Comparison of ENCODE assay signal across 9 cellular contexts in the genomic region with DNA sequence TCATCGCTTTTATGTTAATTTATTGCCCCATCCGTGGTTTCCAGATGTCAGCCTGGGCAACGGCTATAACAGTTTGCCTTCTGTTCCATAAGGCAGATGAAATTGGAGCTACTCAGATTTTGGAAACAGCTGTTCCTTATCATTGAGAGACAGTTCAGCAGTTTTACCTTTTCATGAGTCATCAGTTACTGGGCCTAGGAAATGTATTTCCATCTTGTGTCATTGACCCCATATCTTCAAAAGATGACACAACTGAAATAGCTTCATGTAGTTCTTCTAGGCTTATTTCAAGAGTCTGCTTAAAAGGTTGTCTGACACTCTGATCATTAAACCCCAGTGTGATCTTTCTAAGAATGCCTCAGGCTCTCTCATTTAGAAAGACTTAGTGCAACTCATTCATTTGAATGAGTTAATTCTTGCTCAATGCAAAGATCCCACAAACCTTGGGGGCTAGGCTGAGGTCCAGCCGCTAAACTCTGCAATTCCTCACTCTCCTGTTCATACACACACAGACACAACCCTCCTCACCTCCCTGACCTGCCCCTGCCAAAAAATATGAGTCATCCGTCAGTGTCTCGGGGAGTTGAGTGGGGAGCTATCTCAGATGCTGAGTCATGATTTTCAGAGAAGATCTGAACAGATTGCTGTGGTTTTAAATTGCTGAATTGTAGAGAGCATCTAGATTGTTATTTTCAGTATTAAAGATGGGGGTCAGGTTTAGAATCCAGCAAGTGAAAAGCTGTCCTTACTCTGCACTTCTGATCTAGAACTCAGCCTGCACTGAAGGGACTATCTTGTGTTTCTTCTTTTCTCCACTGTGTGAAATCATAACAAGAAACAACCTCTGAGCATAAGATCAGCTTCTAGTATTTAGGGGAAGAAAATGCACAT.
DNase-seq lines count a peak whose midpoint lies in the region; ATAC-seq and TF ChIP-seq lines count a peak whose summit lies in the region.
"Had no signal": no experiment of that assay in that cellular context is flagged by ENCODE, and none has a peak within 500 bp of the region (broad histone marks: within the 10 kb centered on the region; RNA-seq: fewer than 3 reads in every experiment).

No MANE protein-coding gene starts in this region.

- peak overlapping the region; percentile 78 for H3K27ac Mint-ChIP-seq in activated CD8-positive, alpha-beta memory T cell treated with anti-CD3 and anti-CD28 coated beads, Interleukin-2, amount 10 ng/mL, durations not matched to agents 7 days and 5 days

- H3K4me3 ChIP-seq in skeletal muscle tissue (ENCODE audit: low read length in 3 of 3) = peak overlapping the region in 1 of 3 donors; percentile 18
- H3K4me3 ChIP-seq: thoracic aorta had no signal

- peak overlapping the region; percentile 0 for H3K4me3 Mint-ChIP-seq in activated CD8-positive, alpha-beta memory T cell treated with anti-CD3 and anti-CD28 coated beads, Interleukin-2, amount 10 ng/mL, durations not matched to agents 7 days and 5 days

- peaks cover 6% of the 10 kb centered on the region for H3K36me3 Mint-ChIP-seq in activated CD8-positive, alpha-beta memory T cell treated with anti-CD3 and anti-CD28 coated beads, Interleukin-2, amount 10 ng/mL, durations not matched to agents 7 days and 5 days

- H3K4me1 Mint-ChIP-seq in activated CD8-positive, alpha-beta memory T cell treated with anti-CD3 and anti-CD28 coated beads, Interleukin-2, amount 10 ng/mL, durations not matched to agents 7 days and 5 days = peaks cover 40% of the 10 kb centered on the region

- H3K4me1 ChIP-seq in foreskin keratinocyte (peaks cover 10% of the 10 kb centered on the region), skeletal muscle tissue (ENCODE audit: control insufficient read depth in 3 of 3, insufficient read depth in 3 of 3, low read length in 3 of 3) (peaks cover 15 to 22% (median 16%) of the 10 kb centered on the region in 3 donors)

- TF ChIP-seq CTCF in foreskin keratinocyte (conservative IDR thresholded peaks at IDR 0.05) = no peak

- H3K36me3 ChIP-seq in skeletal muscle tissue (ENCODE audit: control insufficient read depth in 3 of 3, insufficient read depth in 3 of 3, low read length in 3 of 3) = peaks cover 8 to 15% (median 11%) of the 10 kb centered on the region in 3 donors

- H3K9ac ChIP-seq in skeletal muscle tissue (ENCODE audit: low read depth in 1 of 3, low read length in 3 of 3) = no peak overlapping the region

- no peaks in the 10 kb centered on the region for H3K27me3 Mint-ChIP-seq in activated CD8-positive, alpha-beta memory T cell treated with anti-CD3 and anti-CD28 coated beads, Interleukin-2, amount 10 ng/mL, durations not matched to agents 7 days and 5 days

- H3K9me3 Mint-ChIP-seq in activated CD8-positive, alpha-beta memory T cell treated with anti-CD3 and anti-CD28 coated beads, Interleukin-2, amount 10 ng/mL, durations not matched to agents 7 days and 5 days (ENCODE audit: low read depth) = no peaks in the 10 kb centered on the region

- no peaks in the 10 kb centered on the region for H3K9me3 ChIP-seq in skeletal muscle tissue (ENCODE audit: control insufficient read depth in 3 of 3, low read length in 3 of 3)
- H3K9me3 ChIP-seq: thoracic aorta had no signal

- H3K27me3 ChIP-seq in foreskin keratinocyte (no peaks in the 10 kb centered on the region), skeletal muscle tissue (ENCODE audit: control insufficient read depth in 3 of 3, insufficient read depth in 3 of 3, low read length in 3 of 3) (no peaks in the 10 kb centered on the region)

- DNase-seq in EH (ENCODE audit: low read depth) (peak; percentile 99), GOT3 (lab: John Stamatoyannopoulos, UW) (peak; percentile 29), NCI-H1694 (lab: John Stamatoyannopoulos, UW) (peak; percentile 39), foreskin keratinocyte (peak; percentile 94 to 96), germinal center (ENCODE audit: low spot score) (no peak)
- DNase-seq in activated CD8-positive, alpha-beta memory T cell treated with anti-CD3 and anti-CD28 coated beads, Interleukin-2, amount 10 ng/mL, durations not matched to agents 7 days and 5 days = peak; percentile 82

- H3K27ac ChIP-seq in foreskin keratinocyte = no peak overlapping the region
- peak overlapping the region; percentile 19 for H3K27ac ChIP-seq in skeletal muscle tissue (ENCODE audit: low read depth, low read length)
- H3K27ac ChIP-seq: thoracic aorta had no signal

- peak; percentile 95 for ATAC-seq in activated CD8-positive, alpha-beta memory T cell treated with anti-CD3 and anti-CD28 coated beads, Interleukin-2, amount 10 ng/mL, durations not matched to agents 7 days and 5 days
- ATAC-seq in foreskin keratinocyte (peak; percentile 97), HG02571 (IDR thresholded peaks at IDR 0.05; ENCODE audit: unreplicated experiment) (no peak)

- CTCF ChIA-PET in activated CD8-positive, alpha-beta memory T cell treated with anti-CD3 and anti-CD28 coated beads, Interleukin-2, amount 10 ng/mL, durations not matched to agents 7 days and 5 days (lab: Charles Lee) = interaction anchor here (0.6 to 2.2 kb wide), 3 partner anchors 34 to 346 kb away, joined by 3 to 5 read pairs (median 5); partner anchors contain the start of gene RPP40
